Comparison of ENCODE assay signal across 1 cellular context in the genomic region with DNA sequence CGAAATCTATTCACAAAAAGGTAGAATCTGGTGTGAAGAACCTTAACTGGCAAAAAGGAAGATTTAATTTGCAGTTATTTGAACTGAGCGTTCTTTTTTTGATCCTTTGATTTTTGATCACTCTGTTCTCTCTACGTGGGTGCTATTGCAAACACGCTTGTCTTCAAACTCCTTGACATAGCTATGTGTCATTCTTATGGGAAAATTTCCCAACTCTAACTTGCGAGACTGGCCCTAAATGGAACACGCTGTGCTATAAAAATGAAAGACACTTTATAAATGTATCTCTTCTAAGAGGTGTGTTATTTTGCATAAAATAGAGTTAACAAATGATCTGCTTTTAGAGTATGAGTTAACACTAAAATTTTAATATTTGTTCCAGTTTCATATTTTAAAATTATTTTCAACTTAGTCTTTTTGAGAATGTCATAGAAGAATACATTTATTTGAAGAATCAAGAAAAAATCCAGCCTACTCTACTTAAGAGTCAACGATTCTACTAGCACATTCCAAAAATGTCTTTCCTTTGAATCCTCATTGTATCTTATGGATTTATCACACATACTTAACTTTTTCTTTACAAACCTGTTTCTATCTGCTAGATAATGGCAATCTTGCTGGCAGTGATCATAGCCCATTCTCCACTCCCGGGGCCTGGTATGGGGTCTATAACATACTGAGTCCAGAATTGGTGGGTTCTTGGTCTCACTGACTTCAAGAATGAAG.
TF ChIP-seq lines count a peak whose summit lies in the region.

No MANE protein-coding gene starts in this region.

TF ChIP-seq in A549, 52 proteins besides CTCF, POLR2A, EP300 and RAD21 (continued from another document):
- TF ChIP-seq HMGXB4 (CRISPR knock-in tag; IDR thresholded peaks at IDR 0.05; ENCODE audit: borderline replicate concordance) (no peak), RNF2 (IDR thresholded peaks at IDR 0.05; ENCODE audit: borderline replicate concordance, low read depth) (no peak)
- TF ChIP-seq, protein P1, sequence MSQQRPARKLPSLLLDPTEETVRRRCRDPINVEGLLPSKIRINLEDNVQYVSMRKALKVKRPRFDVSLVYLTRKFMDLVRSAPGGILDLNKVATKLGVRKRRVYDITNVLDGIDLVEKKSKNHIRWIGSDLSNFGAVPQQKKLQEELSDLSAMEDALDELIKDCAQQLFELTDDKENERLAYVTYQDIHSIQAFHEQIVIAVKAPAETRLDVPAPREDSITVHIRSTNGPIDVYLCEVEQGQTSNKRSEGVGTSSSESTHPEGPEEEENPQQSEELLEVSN (IDR thresholded peaks at IDR 0.05; ENCODE audit: borderline replicate concordance, low read depth): no peak
- TF ChIP-seq, protein P2, sequence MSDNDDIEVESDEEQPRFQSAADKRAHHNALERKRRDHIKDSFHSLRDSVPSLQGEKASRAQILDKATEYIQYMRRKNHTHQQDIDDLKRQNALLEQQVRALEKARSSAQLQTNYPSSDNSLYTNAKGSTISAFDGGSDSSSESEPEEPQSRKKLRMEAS (IDR thresholded peaks at IDR 0.05): no peak
TF ChIP-seq in A549: peak in this region for 0.
